18 cellular contexts compared by ENCODE assay signal in the genomic region with DNA sequence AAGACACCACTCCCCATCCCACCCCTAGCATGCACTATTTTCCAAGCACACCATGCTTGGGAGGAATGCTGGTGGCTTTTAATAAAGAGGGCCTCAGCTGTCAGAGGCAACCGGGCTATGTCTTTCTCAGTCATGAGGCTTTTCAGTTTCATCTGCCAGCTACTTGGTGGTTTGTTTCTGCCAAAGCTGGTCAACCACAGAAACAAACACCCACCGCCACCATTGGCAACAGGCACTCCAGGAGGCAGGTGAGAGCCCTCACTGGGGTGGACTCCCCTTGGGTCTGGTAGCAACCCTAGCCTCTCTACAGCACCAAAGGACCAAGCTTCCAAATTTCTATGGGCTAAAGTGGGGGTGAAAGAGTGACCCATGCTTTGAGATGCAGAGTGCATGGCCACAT. TPM values are rescaled to one million over a fixed set of nuclear protein-coding genes. Genes with fewer than 3 reads are reported as not detected.
DNase-seq lines count a peak whose midpoint lies in the region; ATAC-seq and TF ChIP-seq lines count a peak whose summit lies in the region.
"Had no signal": no experiment of that assay in that cellular context is flagged by ENCODE, and none has a peak within 500 bp of the region (broad histone marks: within the 10 kb centered on the region; RNA-seq: fewer than 3 reads in every experiment).

No MANE protein-coding gene starts in this region.

- H4K20me1 ChIP-seq in MM.1S (ENCODE audit: insufficient read depth, low read length) = 0 out of 2 replicates have a peak, but pooled peaks cover 3% of the 10 kb centered on the region

- no peaks in the 10 kb centered on the region for H3K4me1 Mint-ChIP-seq in activated CD8-positive, alpha-beta T cell treated with anti-CD3 and anti-CD28 coated beads for 36 hours (ENCODE audit: low read depth)
- peaks cover 11% of the 10 kb centered on the region for H3K4me1 Mint-ChIP-seq in activated CD8-positive, alpha-beta T cell treated with anti-CD3 and anti-CD28 coated beads, Interleukin-2, amount 10 ng/mL, durations not matched to agents 7 days and 5 days (ENCODE audit: low read depth)
- peaks cover 2 to 18% of the 10 kb centered on the region in 2 donors for H3K4me1 Mint-ChIP-seq in stimulated activated naive B cell treated with anti-CD40 and anti-IgM and Interleukin-4, amounts not matched to agents 10 μg/mL and 1 μg/mL and 100 μg/mL, for 72 hours
- H3K4me1 Mint-ChIP-seq: activated naive CD4-positive, alpha-beta T cell treated with anti-CD3 and anti-CD28 coated beads, Interleukin-2, amount 50 U/mL, for 24 hours had no signal

- no peak overlapping the region for H3K27ac Mint-ChIP-seq in activated CD8-positive, alpha-beta T cell treated with anti-CD3 and anti-CD28 coated beads for 36 hours
- H3K27ac Mint-ChIP-seq in activated CD8-positive, alpha-beta T cell treated with anti-CD3 and anti-CD28 coated beads, Interleukin-2, amount 10 ng/mL, durations not matched to agents 7 days and 5 days = no peak overlapping the region
- no peak overlapping the region for H3K27ac Mint-ChIP-seq in stimulated activated naive B cell treated with anti-CD40 and anti-IgM and Interleukin-4, amounts not matched to agents 10 μg/mL and 1 μg/mL and 100 μg/mL, for 72 hours
- H3K27ac Mint-ChIP-seq: activated naive CD4-positive, alpha-beta T cell treated with anti-CD3 and anti-CD28 coated beads, Interleukin-2, amount 50 U/mL, for 24 hours; CD4-positive, alpha-beta T cell; neural progenitor cell had no signal

- no peaks in the 10 kb centered on the region for H3K9me3 ChIP-seq in MM.1S (replicated peaks; ENCODE audit: insufficient read depth, low read length)
- H3K9me3 ChIP-seq: A549 had no signal

- no peaks in the 10 kb centered on the region for H3K9me2 ChIP-seq in MM.1S (replicated peaks; ENCODE audit: insufficient read depth, low read length)

- peak overlapping the region; percentile 53 for H3K4me2 ChIP-seq in MM.1S (ENCODE audit: low read depth, low read length)
- H3K4me2 ChIP-seq: A549, neural progenitor cell had no signal

- POLR2A ChIA-PET in activated CD8-positive, alpha-beta T cell treated with anti-CD3 and anti-CD28 coated beads for 36 hours (lab: Charles Lee) = no interaction called here
- POLR2A ChIA-PET in activated CD8-positive, alpha-beta T cell treated with anti-CD3 and anti-CD28 coated beads, Interleukin-2, amount 10 ng/mL, durations not matched to agents 7 days and 5 days (lab: Charles Lee) = no interaction called here

- H3K27ac ChIP-seq in MM.1S (ENCODE audit: low read length) = peak overlapping the region; percentile 57; the same call in 1 of the 2 replicates
- H3K27ac ChIP-seq: A549, cardiac muscle cell, neural progenitor cell had no signal

- ATAC-seq in activated CD8-positive, alpha-beta T cell treated with anti-CD3 and anti-CD28 coated beads for 36 hours = no peak
- ATAC-seq in activated CD8-positive, alpha-beta T cell treated with anti-CD3 and anti-CD28 coated beads, Interleukin-2, amount 10 ng/mL, durations not matched to agents 7 days and 5 days = no peak
- ATAC-seq in HG02678 (IDR thresholded peaks at IDR 0.05; ENCODE audit: unreplicated experiment) = peak; percentile 63
- ATAC-seq in stimulated activated naive B cell treated with anti-CD40 and anti-IgM and Interleukin-4, amounts not matched to agents 10 μg/mL and 1 μg/mL and 100 μg/mL, for 72 hours (replicated peaks) = peak; percentile 54 to 71
- ATAC-seq in HG02970 (IDR thresholded peaks at IDR 0.05; ENCODE audit: low FRiP score, unreplicated experiment) = no peak
- ATAC-seq: A549, right cardiac atrium had no signal

- peaks cover 15% of the 10 kb centered on the region for H3K27me3 Mint-ChIP-seq in activated CD8-positive, alpha-beta T cell treated with anti-CD3 and anti-CD28 coated beads for 36 hours
- peaks cover 16% of the 10 kb centered on the region for H3K27me3 Mint-ChIP-seq in activated CD8-positive, alpha-beta T cell treated with anti-CD3 and anti-CD28 coated beads, Interleukin-2, amount 10 ng/mL, durations not matched to agents 7 days and 5 days (ENCODE audit: low read depth)
- peaks cover 21 to 22% of the 10 kb centered on the region in 2 donors for H3K27me3 Mint-ChIP-seq in stimulated activated naive B cell treated with anti-CD40 and anti-IgM and Interleukin-4, amounts not matched to agents 10 μg/mL and 1 μg/mL and 100 μg/mL, for 72 hours

- H3K9ac ChIP-seq in MM.1S (ENCODE audit: low read length) = no peak overlapping the region
- H3K9ac ChIP-seq: neural progenitor cell had no signal

- H3K79me2 ChIP-seq in MM.1S (ENCODE audit: low read length) = no peaks in the 10 kb centered on the region

- H2AFZ ChIP-seq in MM.1S (ENCODE audit: low read length) = no peak overlapping the region

- TF ChIP-seq CTCF in activated CD8-positive, alpha-beta T cell treated with anti-CD3 and anti-CD28 coated beads for 36 hours (IDR thresholded peaks at IDR 0.05) = no peak
- no peak for TF ChIP-seq CTCF in MM.1S (IDR thresholded peaks at IDR 0.05; ENCODE audit: low read length)

- DNase-seq in activated CD8-positive, alpha-beta T cell treated with anti-CD3 and anti-CD28 coated beads for 36 hours = peak; percentile 15
- DNase-seq in activated CD8-positive, alpha-beta T cell treated with anti-CD3 and anti-CD28 coated beads, Interleukin-2, amount 10 ng/mL, durations not matched to agents 7 days and 5 days = no peak
- DNase-seq in MM.1S = peak; percentile 96
- no peak for DNase-seq in stimulated activated naive B cell treated with anti-CD40 and anti-IgM and Interleukin-4, amounts not matched to agents 10 μg/mL and 1 μg/mL and 100 μg/mL, for 72 hours
- DNase-seq in AG08396 (ENCODE audit: low spot score) = no peak
- no peak for DNase-seq in NCI-H187 (lab: John Stamatoyannopoulos, UW)
- DNase-seq: activated CD8-positive, alpha-beta memory T cell treated with anti-CD3 and anti-CD28 coated beads, Interleukin-2, amount 50 U/mL, for 48 hours; CD4-positive, alpha-beta T cell; mammary epithelial cell; NCI-H2029; NCI-H526 treated with DMSO at 0.1 percent for 48 hours; right cardiac atrium had no signal

- H3K9me3 Mint-ChIP-seq in activated CD8-positive, alpha-beta T cell treated with anti-CD3 and anti-CD28 coated beads for 36 hours = no peaks in the 10 kb centered on the region
- no peaks in the 10 kb centered on the region for H3K9me3 Mint-ChIP-seq in activated CD8-positive, alpha-beta T cell treated with anti-CD3 and anti-CD28 coated beads, Interleukin-2, amount 10 ng/mL, durations not matched to agents 7 days and 5 days (ENCODE audit: insufficient read depth)
- H3K9me3 Mint-ChIP-seq in stimulated activated naive B cell treated with anti-CD40 and anti-IgM and Interleukin-4, amounts not matched to agents 10 μg/mL and 1 μg/mL and 100 μg/mL, for 72 hours = no peaks in the 10 kb centered on the region
- H3K9me3 Mint-ChIP-seq: activated naive CD4-positive, alpha-beta T cell treated with anti-CD3 and anti-CD28 coated beads, Interleukin-2, amount 50 U/mL, for 24 hours; CD4-positive, alpha-beta T cell; neural progenitor cell had no signal

- CTCF ChIA-PET in activated CD8-positive, alpha-beta T cell treated with anti-CD3 and anti-CD28 coated beads for 36 hours (lab: Charles Lee) = interaction anchor here (1.7 to 15.7 kb wide), 4 partner anchors 10 to 163 kb away, joined by 4 to 187 read pairs (median 124); a partner anchor contains a TSS
- CTCF ChIA-PET in activated CD8-positive, alpha-beta T cell treated with anti-CD3 and anti-CD28 coated beads, Interleukin-2, amount 10 ng/mL, durations not matched to agents 7 days and 5 days (lab: Charles Lee) = interaction anchor here (1.1 to 14.3 kb wide), 4 partner anchors 10 to 135 kb away, joined by 4 to 297 read pairs (median 36); a partner anchor contains a TSS

- H3K4me3 ChIP-seq in MM.1S (ENCODE audit: low read length) = no peak overlapping the region
- H3K4me3 ChIP-seq: A549, cardiac muscle cell, neural progenitor cell had no signal

- peaks cover 68% of the 10 kb centered on the region for H3K27me3 ChIP-seq in MM.1S (replicated peaks; ENCODE audit: insufficient read depth, low read length)
- H3K27me3 ChIP-seq: cardiac muscle cell, neural progenitor cell had no signal

- peaks cover 15% of the 10 kb centered on the region for H3K4me1 ChIP-seq in MM.1S (ENCODE audit: low read length)
- H3K4me1 ChIP-seq: A549 had no signal

- peaks cover 13% of the 10 kb centered on the region for H3F3A ChIP-seq in MM.1S (ENCODE audit: insufficient read depth, low read length)

- H3K4me3 Mint-ChIP-seq in activated CD8-positive, alpha-beta T cell treated with anti-CD3 and anti-CD28 coated beads for 36 hours = no peak overlapping the region
- no peak overlapping the region for H3K4me3 Mint-ChIP-seq in activated CD8-positive, alpha-beta T cell treated with anti-CD3 and anti-CD28 coated beads, Interleukin-2, amount 10 ng/mL, durations not matched to agents 7 days and 5 days
- no peak overlapping the region for H3K4me3 Mint-ChIP-seq in stimulated activated naive B cell treated with anti-CD40 and anti-IgM and Interleukin-4, amounts not matched to agents 10 μg/mL and 1 μg/mL and 100 μg/mL, for 72 hours
- H3K4me3 Mint-ChIP-seq: activated naive CD4-positive, alpha-beta T cell treated with anti-CD3 and anti-CD28 coated beads, Interleukin-2, amount 50 U/mL, for 24 hours; CD4-positive, alpha-beta T cell; neural progenitor cell had no signal

- H3K36me3 ChIP-seq in MM.1S (replicated peaks; ENCODE audit: insufficient read depth, low read length) = no peaks in the 10 kb centered on the region
- H3K36me3 ChIP-seq: cardiac muscle cell, neural progenitor cell had no signal

- intact Hi-C loops in activated CD8-positive, alpha-beta T cell treated with anti-CD3 and anti-CD28 coated beads for 36 hours (cut with micrococcal nuclease) = loop anchor here (5.0 kb wide), 1 partner anchor 164 kb away; no protein-coding TSS in a partner anchor

- H3K36me3 Mint-ChIP-seq in activated CD8-positive, alpha-beta T cell treated with anti-CD3 and anti-CD28 coated beads for 36 hours (ENCODE audit: low read depth) = no peaks in the 10 kb centered on the region
- no peaks in the 10 kb centered on the region for H3K36me3 Mint-ChIP-seq in activated CD8-positive, alpha-beta T cell treated with anti-CD3 and anti-CD28 coated beads, Interleukin-2, amount 10 ng/mL, durations not matched to agents 7 days and 5 days (ENCODE audit: low read depth)
- H3K36me3 Mint-ChIP-seq in stimulated activated naive B cell treated with anti-CD40 and anti-IgM and Interleukin-4, amounts not matched to agents 10 μg/mL and 1 μg/mL and 100 μg/mL, for 72 hours = no peaks in the 10 kb centered on the region
- H3K36me3 Mint-ChIP-seq: activated naive CD4-positive, alpha-beta T cell treated with anti-CD3 and anti-CD28 coated beads, Interleukin-2, amount 50 U/mL, for 24 hours; neural progenitor cell had no signal

RNA-seq across cellular contexts. Expression of a gene that starts 54.3 kb away (rescaled TPM):
- total RNA-seq in activated CD8-positive, alpha-beta T cell treated with anti-CD3 and anti-CD28 coated beads for 36 hours = not detected
- total RNA-seq in activated CD8-positive, alpha-beta T cell treated with anti-CD3 and anti-CD28 coated beads, Interleukin-2, amount 10 ng/mL, durations not matched to agents 7 days and 5 days = not detected

Comparison
In these comparisons a context has a peak if more than half of its experiments do, and no peak if none do; other contexts are left out.
1. DNase-seq: peak in activated CD8-positive, alpha-beta T cell treated with anti-CD3 and anti-CD28 coated beads for 36 hours (single experiment) and MM.1S (single experiment); none in activated CD8-positive, alpha-beta T cell treated with anti-CD3 and anti-CD28 coated beads, Interleukin-2, amount 10 ng/mL, durations not matched to agents 7 days and 5 days (single experiment), stimulated activated naive B cell treated with anti-CD40 and anti-IgM and Interleukin-4, amounts not matched to agents 10 μg/mL and 1 μg/mL and 100 μg/mL, for 72 hours (single experiment), AG08396 (single experiment) and NCI-H187 (0 of 2).
2. ATAC-seq: peak in HG02678 (single experiment) and stimulated activated naive B cell treated with anti-CD40 and anti-IgM and Interleukin-4, amounts not matched to agents 10 μg/mL and 1 μg/mL and 100 μg/mL, for 72 hours (2 of 2); none in activated CD8-positive, alpha-beta T cell treated with anti-CD3 and anti-CD28 coated beads for 36 hours (single experiment), activated CD8-positive, alpha-beta T cell treated with anti-CD3 and anti-CD28 coated beads, Interleukin-2, amount 10 ng/mL, durations not matched to agents 7 days and 5 days (single experiment) and HG02970 (single experiment).